In genomic region chr4:55887594-55887993, GRCh38 we compare ENCODE assay signal across 17 cellular contexts. TPM values are rescaled to one million over a fixed set of nuclear protein-coding genes. Genes with fewer than 3 reads are reported as not detected.
DNase-seq lines count a peak whose midpoint lies in the region; ATAC-seq and TF ChIP-seq lines count a peak whose summit lies in the region.
"Had no signal": no experiment of that assay in that cellular context is flagged by ENCODE, and none has a peak within 500 bp of the region (broad histone marks: within the 10 kb centered on the region; RNA-seq: fewer than 3 reads in every experiment).

No MANE protein-coding gene starts in this region.

- H3K79me1 ChIP-seq in mesendoderm (ENCODE audit: low read length): no peaks in the 10 kb centered on the region

- no peak overlapping the region for H2AK5ac ChIP-seq in mesendoderm (ENCODE audit: low read length)

- no peaks in the 10 kb centered on the region for H3K27me3 ChIP-seq in mesendoderm (ENCODE audit: insufficient read depth, low read length, poor library complexity)
- H3K27me3 ChIP-seq: adrenal gland; BLaER1 treated with 17β-estradiol and CSF1 and Interleukin-3, amounts not matched to agents 10 nM and 100 nM had no signal

- no peak overlapping the region for H4K5ac ChIP-seq in mesendoderm (ENCODE audit: low read length)

- no peak overlapping the region for H4K8ac ChIP-seq in mesendoderm (ENCODE audit: low read depth, low read length)

- ATAC-seq in SK-N-SH treated with all-trans-retinoic acid at 6 μM for 48 hours: peak; percentile 38; the same call in 1 of the 3 replicates
- ATAC-seq in GM21576 (IDR thresholded peaks at IDR 0.05; ENCODE audit: unreplicated experiment): no peak
- no peak for ATAC-seq in HG03280 (IDR thresholded peaks at IDR 0.05; ENCODE audit: unreplicated experiment)

- H3K79me2 ChIP-seq in mesendoderm (ENCODE audit: control insufficient read depth, insufficient read depth, low read length): no peaks in the 10 kb centered on the region

- H3K18ac ChIP-seq in mesendoderm (ENCODE audit: low read length): no peak overlapping the region

- H2BK15ac ChIP-seq in mesendoderm (replicated peaks; ENCODE audit: low read depth): no peak overlapping the region

- no peak overlapping the region for H3K9ac ChIP-seq in mesendoderm (ENCODE audit: low read length)
- H3K9ac ChIP-seq: BLaER1 treated with 17β-estradiol and CSF1 and Interleukin-3, amounts not matched to agents 10 nM and 100 nM had no signal

- no CpG with 5 or more reads among the region's 1 CpG for whole genome bisulfite sequencing in mesendoderm (ENCODE audit: extremely low coverage, insufficient coverage, low lambda C conversion rate)

- H3K27ac ChIP-seq in mesendoderm (ENCODE audit: low read depth, low read length): no peak overlapping the region
- H3K27ac ChIP-seq: adrenal gland; BLaER1 treated with 17β-estradiol and CSF1 and Interleukin-3, amounts not matched to agents 10 nM and 100 nM; PC-9 had no signal

- H3K36me3 ChIP-seq in mesendoderm (ENCODE audit: control insufficient read depth, insufficient read depth, low read length): no peaks in the 10 kb centered on the region

- no peak overlapping the region for H3K56ac ChIP-seq in mesendoderm (ENCODE audit: low read length)

- no peak overlapping the region for H2BK120ac ChIP-seq in mesendoderm (ENCODE audit: low read depth, low read length)

- DNase-seq in ELR (ENCODE audit: low read depth) (peak; percentile 12), HT-29 (ENCODE audit: low spot score) (peak; percentile 23), mesendoderm (peak; percentile 18), H4 (ENCODE audit: low spot score) (no peak)
- DNase-seq: activated CD8-positive, alpha-beta memory T cell treated with anti-CD3 and anti-CD28 coated beads for 24 hours; adrenal gland; DMS79; erythroblast; NCI-H1417; NCI-H345; nephron progenitor cell; PC-9; stimulated activated CD4-positive, alpha-beta T cell treated with anti-CD3 and anti-CD28 coated beads, Interleukin-15, amount 100 ng/mL, for 24 hours had no signal

- H3K4me2 ChIP-seq in mesendoderm (ENCODE audit: low read length): no peak overlapping the region
- H3K4me2 ChIP-seq: BLaER1 treated with 17β-estradiol and CSF1 and Interleukin-3, amounts not matched to agents 10 nM and 100 nM; PC-9 had no signal

- H3K4ac ChIP-seq in mesendoderm (ENCODE audit: low read depth, low read length): no peak overlapping the region

- H2BK5ac ChIP-seq in mesendoderm (ENCODE audit: low read length): no peak overlapping the region

- H3K4me1 ChIP-seq in mesendoderm (ENCODE audit: control insufficient read depth, low read depth, low read length): no peaks in the 10 kb centered on the region
- H3K4me1 ChIP-seq: adrenal gland had no signal

- no peak overlapping the region for H3K23ac ChIP-seq in mesendoderm (ENCODE audit: low read length)

- no peak overlapping the region for H3K4me3 ChIP-seq in mesendoderm (ENCODE audit: low read length)
- H3K4me3 ChIP-seq: adrenal gland; BLaER1 treated with 17β-estradiol and CSF1 and Interleukin-3, amounts not matched to agents 10 nM and 100 nM; PC-9 had no signal

TF ChIP-seq in SK-N-SH treated with all-trans-retinoic acid at 6 μM for 48 hours, 23 proteins besides CTCF, POLR2A, EP300 and RAD21:
- TF ChIP-seq RARB (CRISPR knock-in tag; IDR thresholded peaks at IDR 0.05) (no peak), GLIS3 (CRISPR knock-in tag; IDR thresholded peaks at IDR 0.05) (no peak), ZFP3 (CRISPR knock-in tag; IDR thresholded peaks at IDR 0.05) (no peak), ZNF565 (CRISPR knock-in tag; conservative IDR thresholded peaks at IDR 0.05; ENCODE audit: low read depth) (no peak)

RNA-seq across cellular contexts. Expression of gene EXOC1, which starts 34.1 kb away (rescaled TPM):
- 11.1 and 11.2 TPM in 2 replicates for total RNA-seq in HT-29 (2014; rRNA removed; shearing (Covaris generic))
- polyA plus RNA-seq in mesendoderm (2013, experiment 1 of 2): 11.9 TPM
- 12.3 TPM for polyA plus RNA-seq in mesendoderm (2013, experiment 2 of 2)
- 24.0 and 25.1 TPM in 2 replicates for total RNA-seq in H4 (2014; rRNA removed; shearing (Covaris generic))
